8 cellular contexts compared by ENCODE assay signal in genomic region chr10:99370993-99371392, GRCh38. TPM values are rescaled to one million over a fixed set of nuclear protein-coding genes. Genes with fewer than 3 reads are reported as not detected.
DNase-seq lines count a peak whose midpoint lies in the region; ATAC-seq, FAIRE-seq and TF ChIP-seq lines count a peak whose summit lies in the region.

No MANE protein-coding gene starts in this region.

- H3K27ac ChIP-seq in A549 (no peak overlapping the region), HEK293 (ENCODE audit: extremely low read depth, low read depth, low read length) (no peak overlapping the region), pancreas (no peak overlapping the region), substantia nigra (ENCODE audit: low read depth, low read length, poor library complexity, severe bottlenecking) (no peak overlapping the region)

- H3K9me3 ChIP-seq in A549 (no peaks in the 10 kb centered on the region), HEK293 (ENCODE audit: control insufficient read depth, insufficient read depth, low read depth, low read length) (no peaks in the 10 kb centered on the region), pancreas (no peaks in the 10 kb centered on the region)

- H3K27me3 ChIP-seq in pancreas, result no peaks in the 10 kb centered on the region

- no peaks in the 10 kb centered on the region for H3K36me3 ChIP-seq in HEK293 (ENCODE audit: control insufficient read depth in 2 of 2, insufficient read depth in 1 of 2, low read length in 2 of 2)
- no peaks in the 10 kb centered on the region for H3K36me3 ChIP-seq in pancreas

- peak; percentile 79 to 90; a peak in 5 of 6 replicates for ATAC-seq in A549
- peak in 3 of 4 donors; percentile 66 to 74 (median 70) for ATAC-seq in pancreas

- H3K4me2 ChIP-seq in A549, result no peak overlapping the region

- H3K4me1 ChIP-seq in A549, result peaks cover 22% of the 10 kb centered on the region
- peaks cover 18% of the 10 kb centered on the region for H3K4me1 ChIP-seq in HEK293 (ENCODE audit: control insufficient read depth, insufficient read depth, low read length)
- no peaks in the 10 kb centered on the region for H3K4me1 ChIP-seq in pancreas

- no peak overlapping the region for H3K4me3 ChIP-seq in A549
- no peak overlapping the region for H3K4me3 ChIP-seq in GM12865 (ENCODE audit: low read depth, low read length)
- no peak overlapping the region for H3K4me3 ChIP-seq in HEK293 (ENCODE audit: low read depth, low read length)
- H3K4me3 ChIP-seq in pancreas, result no peak overlapping the region

- no peak for TF ChIP-seq EP300 in A549 (IDR thresholded peaks at IDR 0.05)

- POLR2A ChIA-PET in A549 (lab: Yijun Ruan, JAX) (no interaction called here), HEK293 (lab: Yijun Ruan, JAX) (no interaction called here)

- peak; percentile 80 for TF ChIP-seq CTCF in A549 (IDR thresholded peaks at IDR 0.05)
- no peak for TF ChIP-seq CTCF in GM12865 (IDR thresholded peaks at IDR 0.05; ENCODE audit: insufficient read depth, low read depth, low read length, missing control alignments)
- peak; percentile 54 for TF ChIP-seq CTCF in HEK293 (tag by site-specific recombination; IDR thresholded peaks at IDR 0.05)
- peak in 2 of 4 donors; percentile 24 to 37 for TF ChIP-seq CTCF in pancreas (IDR thresholded peaks at IDR 0.05)

- peak; percentile 61 to 69 for DNase-seq in A549 (ENCODE audit: low read depth in 1 of 2, low spot score in 1 of 2)
- peak; percentile 40 for DNase-seq in GM12865 (ENCODE audit: low read depth)
- DNase-seq in M059J (ENCODE audit: low read depth), result peak; percentile 75
- DNase-seq in cerebellum (ENCODE audit: low spot score), result peak; percentile 48
- DNase-seq in pancreas, result no peak
- no peak for DNase-seq in RCC 7860 (ENCODE audit: low spot score)
- DNase-seq in substantia nigra (lab: John Stamatoyannopoulos, UW), result no peak

- 38% methylated on average over 2 of the region's 2 CpGs for WGBS in A549 (ENCODE audit: missing lambda C conversion rate)
- 17 to 25% methylated on average over 2 of the region's 2 CpGs for WGBS in pancreas, 2 donors

- TF ChIP-seq POLR2A in A549 (IDR thresholded peaks at IDR 0.05; ENCODE audit: low read length), result no peak

- FAIRE-seq in A549 (lab: Jason Lieb, UNC) (peak; percentile 49), pancreas (lab: Jason Lieb, UNC) (no peak), RCC 7860 (lab: Jason Lieb, UNC) (no peak)

- intact Hi-C loops in pancreas (cut with DNase I), result no loop called here

- TF ChIP-seq RAD21 in A549 (conservative IDR thresholded peaks at IDR 0.05 in 1 of 2, IDR thresholded peaks at IDR 0.05 in 1 of 2), result peak; percentile 86 to 89

- CTCF ChIA-PET in A549 (lab: Yijun Ruan, JAX) (interaction anchor here (1.1 to 1.2 kb wide), 3 partner anchors 12 to 904 kb away, joined by 3 to 4 read pairs (median 4); no protein-coding TSS in a partner anchor), HEK293 (lab: Yijun Ruan, JAX) (interaction anchor here (0.6 to 1.3 kb wide), 3 partner anchors 21 to 124 kb away, joined by 3 read pairs; no protein-coding TSS in a partner anchor)

TF ChIP-seq in A549, 52 proteins besides CTCF, POLR2A, EP300 and RAD21:
- peak; percentile 72 for TF ChIP-seq SMC3 (IDR thresholded peaks at IDR 0.05)
- no peak for TF ChIP-seq POLR2AphosphoS2 (conservative IDR thresholded peaks at IDR 0.05; ENCODE audit: low read length)

TF ChIP-seq in HEK293, 187 proteins besides CTCF, POLR2A, EP300 and RAD21:
- TF ChIP-seq ZNF654 (tag by site-specific recombination; IDR thresholded peaks at IDR 0.05; ENCODE audit: low read depth) (peak; percentile 57), ZNF2 (tag by site-specific recombination; IDR thresholded peaks at IDR 0.05) (no peak)

RNA-seq across cellular contexts. Expression of gene CNNM1, which starts 41.8 kb away (rescaled TPM):
- 14.2 and 17.0 TPM in 2 replicates for polyA plus RNA-seq in A549 (2011; rRNA removed)
- polyA plus RNA-seq in A549 (2012; cell fraction: cytosol; rRNA removed), result 9.8 and 13.4 TPM in 2 replicates
- 13.9 and 16.4 TPM in 2 replicates for polyA plus RNA-seq in A549 (2012; cell fraction: nucleus; rRNA removed)
- polyA plus RNA-seq in A549 (2017; fragmentation: RNase III; extraction: RNeasy Plus Mini Kit Qiagen cat#74134 plus additional on column Dnase treatment), result 12.5 to 17.7 TPM (median 17.5 TPM) in 3 replicates
- polyA minus RNA-seq in A549 (2011; rRNA and poly(A)+ RNA removed), result 19.2 and 22.0 TPM in 2 replicates
- 1.6 and 2.4 TPM in 2 replicates for total RNA-seq in M059J (2014; rRNA removed; shearing (Covaris generic))
- total RNA-seq in cerebellum, result 6.3 TPM
- total RNA-seq in pancreas, result 1 to 10 TPM; 1.1 to 1.6 (median 1.3) TPM
- polyA plus RNA-seq in pancreas, result 1 to 10 TPM in 1 of 2 donors, under 1 TPM in 1; 0.53 to 1.6 TPM

RNA-seq across cellular contexts. Expression of gene GOT1, which starts 59.4 kb away (rescaled TPM):
- polyA plus RNA-seq in A549 (2011; rRNA removed), result 34.9 and 55.7 TPM in 2 replicates
- 20.8 and 25.6 TPM in 2 replicates for polyA plus RNA-seq in A549 (2012; cell fraction: cytosol; rRNA removed)
- polyA plus RNA-seq in A549 (2012; cell fraction: nucleus; rRNA removed), result 15.5 and 24.5 TPM in 2 replicates
- 27.6 to 31.3 TPM (median 31.1 TPM) in 3 replicates for polyA plus RNA-seq in A549 (2017; fragmentation: RNase III; extraction: RNeasy Plus Mini Kit Qiagen cat#74134 plus additional on column Dnase treatment)
- polyA minus RNA-seq in A549 (2011; rRNA and poly(A)+ RNA removed), result 33.7 and 34.2 TPM in 2 replicates
- 38.3 and 68.6 TPM in 2 replicates for total RNA-seq in M059J (2014; rRNA removed; shearing (Covaris generic))
- 23.4 TPM for total RNA-seq in cerebellum
- 10 to 100 TPM in 4 of 6 donors, 1 to 10 TPM in 2; 8.0 to 34.0 (median 14.1) TPM for total RNA-seq in pancreas
- polyA plus RNA-seq in pancreas, result 10 to 100 TPM in 1 of 2 donors, 1 to 10 TPM in 1; 9.6 to 27.1 TPM

Comparison
In these comparisons a context has a peak if more than half of its experiments do, and no peak if none do; other contexts are left out.
1. DNase-seq: peak in A549 (2 of 2), GM12865 (single experiment), M059J (single experiment) and cerebellum (single experiment); none in pancreas (0 of 6), RCC 7860 (single experiment) and substantia nigra (0 of 49).
2. Of the 5 proteins assayed by ChIP-seq in both HEK293 and A549: peak only in HEK293: none; only in A549: none; in both: CTCF; in neither: 4.